In genomic region chr7:121032645-121033460, GRCh38 we compare ENCODE assay signal across 20 cellular contexts. TPM values are rescaled to one million over a fixed set of nuclear protein-coding genes. Genes with fewer than 3 reads are reported as not detected.
DNase-seq lines count a peak whose midpoint lies in the region; ATAC-seq, FAIRE-seq and TF ChIP-seq lines count a peak whose summit lies in the region.
"Had no signal": no experiment of that assay in that cellular context is flagged by ENCODE, and none has a peak within 500 bp of the region (broad histone marks: within the 10 kb centered on the region; RNA-seq: fewer than 3 reads in every experiment).

No MANE protein-coding gene starts in this region.

- DNase-seq in Daoy (ENCODE audit: low read depth) (peak; percentile 13), HT1080 (ENCODE audit: low read depth) (peak; percentile 31), astrocyte (ENCODE audit: low read depth) (no peak), body of pancreas (no peak), NCI-H345 treated with DMSO at 0.1 percent for 48 hours (lab: John Stamatoyannopoulos, UW; ENCODE audit: unreplicated experiment) (no peak)
- no peak for DNase-seq in activated CD8-positive, alpha-beta memory T cell treated with anti-CD3 and anti-CD28 coated beads for 24 hours
- DNase-seq: activated naive CD8-positive, alpha-beta T cell treated with anti-CD3 and anti-CD28 coated beads, Interleukin-2, amount 10 ng/mL, durations not matched to agents 7 days and 5 days; activated T-cell treated with anti-CD3 and anti-CD28 coated beads, Interleukin-2, amount 50 U/mL, for 1 hour; erythroblast; HCEC 1CT; NCI-H345; PC-9; small intestine had no signal

- no peaks in the 10 kb centered on the region for H3K79me2 ChIP-seq in astrocyte (ENCODE audit: insufficient read depth, low read length)

- H3K4me1 Mint-ChIP-seq in astrocyte (ENCODE audit: low read depth, unreplicated experiment) (peaks cover 17% of the 10 kb centered on the region), nephron (peaks cover 22% of the 10 kb centered on the region)
- H3K4me1 Mint-ChIP-seq: activated naive CD8-positive, alpha-beta T cell treated with anti-CD3 and anti-CD28 coated beads, Interleukin-2, amount 10 ng/mL, durations not matched to agents 7 days and 5 days had no signal

- no peaks in the 10 kb centered on the region for H3K27me3 ChIP-seq in astrocyte (ENCODE audit: insufficient read depth, low read length)
- no peaks in the 10 kb centered on the region for H3K27me3 ChIP-seq in body of pancreas
- H3K27me3 ChIP-seq: hepatocyte had no signal

- H3K4me3 Mint-ChIP-seq in astrocyte (ENCODE audit: unreplicated experiment) (no peak overlapping the region), nephron (peak overlapping the region in 1 of 3 experiments; percentile 13)
- H3K4me3 Mint-ChIP-seq: activated naive CD8-positive, alpha-beta T cell treated with anti-CD3 and anti-CD28 coated beads, Interleukin-2, amount 10 ng/mL, durations not matched to agents 7 days and 5 days; neural crest cell; stimulated activated naive CD8-positive, alpha-beta T cell treated with anti-CD3 and anti-CD28 coated beads, Interleukin-15, Interleukin-2, amounts not matched to agents 100 ng/mL and 50 ng/mL, for 24 hours had no signal

- H3K9me3 ChIP-seq in astrocyte (ENCODE audit: insufficient read depth, low read depth, low read length), result no peaks in the 10 kb centered on the region
- H3K9me3 ChIP-seq in body of pancreas, result no peaks in the 10 kb centered on the region

- ATAC-seq in body of pancreas, result no peak
- no peak for ATAC-seq in GM19463 (IDR thresholded peaks at IDR 0.05; ENCODE audit: unreplicated experiment)

- no peak for FAIRE-seq in astrocyte (lab: Jason Lieb, UNC)
- FAIRE-seq: small intestine had no signal

- no peak overlapping the region for H3K9ac ChIP-seq in astrocyte (ENCODE audit: low read length)

- H3K36me3 Mint-ChIP-seq in astrocyte (ENCODE audit: low read depth, unreplicated experiment) (peaks cover 7% of the 10 kb centered on the region), nephron (ENCODE audit: low read depth) (peaks cover 35% of the 10 kb centered on the region)
- H3K36me3 Mint-ChIP-seq: activated naive CD8-positive, alpha-beta T cell treated with anti-CD3 and anti-CD28 coated beads, Interleukin-2, amount 10 ng/mL, durations not matched to agents 7 days and 5 days had no signal

- H3K4me2 ChIP-seq in astrocyte (ENCODE audit: low read length), result peak overlapping the region; percentile 36
- H3K4me2 ChIP-seq: hepatocyte, PC-9 had no signal

- H3K27ac Mint-ChIP-seq in astrocyte (ENCODE audit: unreplicated experiment) (no peak overlapping the region), nephron (peak overlapping the region; percentile 66 to 88 (median 85))
- H3K27ac Mint-ChIP-seq: activated naive CD8-positive, alpha-beta T cell treated with anti-CD3 and anti-CD28 coated beads, Interleukin-2, amount 10 ng/mL, durations not matched to agents 7 days and 5 days; stimulated activated naive CD8-positive, alpha-beta T cell treated with anti-CD3 and anti-CD28 coated beads, Interleukin-15, Interleukin-2, amounts not matched to agents 100 ng/mL and 50 ng/mL, for 24 hours had no signal

- no peak overlapping the region for H3K4me3 ChIP-seq in astrocyte (ENCODE audit: insufficient read depth, low read depth, low read length)
- no peak overlapping the region for H3K4me3 ChIP-seq in body of pancreas
- H3K4me3 ChIP-seq: hepatocyte, PC-9 had no signal

- no peak overlapping the region for H2AFZ ChIP-seq in astrocyte (ENCODE audit: low read depth, low read length)
- H2AFZ ChIP-seq: hepatocyte, PC-9 had no signal

- no peaks in the 10 kb centered on the region for H3K27me3 Mint-ChIP-seq in astrocyte (ENCODE audit: low read depth, unreplicated experiment)
- H3K27me3 Mint-ChIP-seq in nephron (ENCODE audit: low read depth), result peaks cover 6% of the 10 kb centered on the region
- H3K27me3 Mint-ChIP-seq: stimulated activated naive CD8-positive, alpha-beta T cell treated with anti-CD3 and anti-CD28 coated beads, Interleukin-15, Interleukin-2, amounts not matched to agents 100 ng/mL and 50 ng/mL, for 24 hours had no signal

- WGBS in body of pancreas, 2 donors, result 35 to 40% methylated on average over 7 of the region's 7 CpGs

- TF ChIP-seq POLR2A in body of pancreas (IDR thresholded peaks at IDR 0.05), result no peak

- no peaks in the 10 kb centered on the region for H3K9me3 Mint-ChIP-seq in astrocyte (ENCODE audit: unreplicated experiment)
- peaks cover 13% of the 10 kb centered on the region for H3K9me3 Mint-ChIP-seq in nephron
- H3K9me3 Mint-ChIP-seq: activated naive CD8-positive, alpha-beta T cell treated with anti-CD3 and anti-CD28 coated beads, Interleukin-2, amount 10 ng/mL, durations not matched to agents 7 days and 5 days; stimulated activated naive CD8-positive, alpha-beta T cell treated with anti-CD3 and anti-CD28 coated beads, Interleukin-15, Interleukin-2, amounts not matched to agents 100 ng/mL and 50 ng/mL, for 24 hours had no signal

- H3K27ac ChIP-seq in astrocyte (ENCODE audit: low read depth, low read length) (no peak overlapping the region), body of pancreas (no peak overlapping the region)
- H3K27ac ChIP-seq: C4-2B, hepatocyte, PC-9 had no signal

- intact Hi-C loops in body of pancreas (cut with DNase I), result no loop called here

- peaks cover 3% of the 10 kb centered on the region for H3K4me1 ChIP-seq in astrocyte (ENCODE audit: insufficient read depth, low read length)
- H3K4me1 ChIP-seq in body of pancreas, result no peaks in the 10 kb centered on the region

- TF ChIP-seq CTCF in astrocyte (IDR thresholded peaks at IDR 0.05; ENCODE audit: insufficient read depth, low read depth, low read length) (no peak), nephron (IDR thresholded peaks at IDR 0.05; ENCODE audit: unreplicated experiment in 3 of 3) (no peak), body of pancreas (IDR thresholded peaks at IDR 0.05) (no peak)

- H3K36me3 ChIP-seq in astrocyte (ENCODE audit: insufficient read depth, low read length) (no peaks in the 10 kb centered on the region), body of pancreas (replicated peaks in 1 of 2; ENCODE audit: insufficient read depth in 1 of 2, low read depth in 2 of 2) (no peaks in the 10 kb centered on the region)

- H4K20me1 ChIP-seq in astrocyte (ENCODE audit: insufficient read depth, low read length), result no peaks in the 10 kb centered on the region

RNA-seq across cellular contexts. Expression of gene CPED1, which starts 44.3 kb away (rescaled TPM):
- total RNA-seq in Daoy (2014; rRNA removed; shearing (Covaris generic)), result 0.15 and 1.6 TPM in 2 replicates
- 13.1 and 18.1 TPM in 2 replicates for total RNA-seq in HT1080 (2014; rRNA removed; shearing (Covaris generic))
- 9.6 and 12.9 TPM in 2 replicates for polyA plus RNA-seq in HT1080 (2015; cell fraction: cytosol; rRNA removed)
- polyA plus RNA-seq in HT1080 (2015; cell fraction: nucleus; rRNA removed), result 8.5 and 8.8 TPM in 2 replicates
- total RNA-seq in astrocyte (6.0 and 6.1 TPM in 2 replicates), body of pancreas (1 to 10 TPM; 5.3 to 7.3 TPM)
- total RNA-seq: activated naive CD8-positive, alpha-beta T cell treated with anti-CD3 and anti-CD28 coated beads, Interleukin-2, amount 10 ng/mL, durations not matched to agents 7 days and 5 days; T-helper 1 cell treated with Interleukin-12 subunit alpha and Interleukin-12 subunit beta and Interleukin-4 antibody, amounts not matched to agents 30 ng/mL and 1 ng/mL, for 36 hours had no signal

Comparison
In these comparisons a context has a peak if more than half of its experiments do, and no peak if none do; other contexts are left out.
1. DNase-seq: peak in Daoy (single experiment) and HT1080 (single experiment); none in astrocyte (single experiment), activated CD8-positive, alpha-beta memory T cell treated with anti-CD3 and anti-CD28 coated beads for 24 hours (single experiment), body of pancreas (0 of 4) and NCI-H345 treated with DMSO at 0.1 percent for 48 hours (single experiment).